8 cellular contexts compared by ENCODE assay signal in the genomic region with DNA sequence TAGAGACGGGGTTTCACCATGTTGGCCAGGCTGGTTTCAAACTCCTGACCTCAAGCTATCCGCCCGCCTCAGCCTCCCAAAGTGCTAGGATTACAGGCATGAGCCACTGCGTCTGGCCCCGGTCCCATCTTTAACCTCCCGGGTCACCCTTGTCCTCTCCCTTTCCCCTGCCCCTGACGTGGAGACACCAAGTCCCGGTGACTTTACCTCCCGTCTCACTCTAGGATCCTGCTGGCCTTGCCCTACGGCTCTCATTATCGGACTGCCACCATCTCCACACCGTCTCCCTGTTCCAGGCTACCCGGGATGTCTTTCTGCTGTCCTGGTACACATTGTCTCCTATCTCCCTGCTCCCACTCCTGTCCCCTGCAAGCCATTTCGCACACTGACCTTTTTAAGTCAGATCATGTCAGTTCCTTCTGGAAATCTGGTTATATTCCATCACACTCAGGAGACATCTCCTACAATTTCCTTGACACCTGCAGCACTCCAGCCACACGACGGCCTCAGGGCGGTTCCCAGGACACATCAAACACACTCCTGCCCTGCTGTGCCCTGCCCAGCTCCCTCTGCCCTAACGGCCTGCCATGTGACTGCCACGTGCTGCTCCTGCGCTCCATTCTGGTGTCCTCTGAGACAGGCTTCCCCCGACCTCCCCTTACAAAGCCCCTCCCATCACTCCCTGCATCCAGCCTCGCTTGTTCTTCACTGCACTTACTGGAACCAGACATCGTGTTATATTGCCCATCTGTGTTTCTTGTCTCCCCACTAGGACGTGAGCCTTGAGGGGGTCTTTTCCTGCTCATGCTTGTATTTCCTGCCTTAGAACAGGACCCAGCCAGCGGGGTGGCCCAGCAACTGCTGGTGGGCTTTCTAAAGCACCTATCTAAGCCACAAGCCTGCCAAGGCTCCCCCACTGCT. TPM values are rescaled to one million over a fixed set of nuclear protein-coding genes. Genes with fewer than 3 reads are reported as not detected.
DNase-seq lines count a peak whose midpoint lies in the region; ATAC-seq, FAIRE-seq and TF ChIP-seq lines count a peak whose summit lies in the region.
"Had no signal": no experiment of that assay in that cellular context is flagged by ENCODE, and none has a peak within 500 bp of the region (broad histone marks: within the 10 kb centered on the region; RNA-seq: fewer than 3 reads in every experiment).

No MANE protein-coding gene starts in this region.

- CTCF ChIA-PET in T-cell (lab: Charles Lee): interaction anchor here in 1 of 2 donors (0.6 to 1.3 kb wide), 3 partner anchors 42 to 513 kb away, joined by 3 to 6 read pairs (median 4); no protein-coding TSS in a partner anchor

- H3K9me3 Mint-ChIP-seq in GM23338: peaks cover 10% of the 10 kb centered on the region; the same call in 2 of the 3 replicates
- H3K9me3 Mint-ChIP-seq in T-cell: no peaks in the 10 kb centered on the region

- H3K27me3 Mint-ChIP-seq in GM23338 (ENCODE audit: insufficient read depth, low read depth, poor library complexity) (peaks cover 15% of the 10 kb centered on the region), T-cell (peaks cover 0 to 2% of the 10 kb centered on the region in 2 donors)

- H3K4me3 Mint-ChIP-seq in GM23338 (no peak overlapping the region; the same call in 2 of the 3 replicates), T-cell (peak overlapping the region; percentile 64 to 69 (median 68))

- H3K4me2 ChIP-seq in GM23338: peak overlapping the region; percentile 49; the same call in 1 of the 2 replicates

- H3K36me3 Mint-ChIP-seq in GM23338 (ENCODE audit: low read depth): no peaks in the 10 kb centered on the region; the same call in 2 of the 3 replicates
- H3K36me3 Mint-ChIP-seq in T-cell: no peaks in the 10 kb centered on the region

- FAIRE-seq in small intestine (lab: Jason Lieb, UNC): no peak
- FAIRE-seq: TTC549 had no signal

- H3K4me1 Mint-ChIP-seq in GM23338 (peaks cover 17% of the 10 kb centered on the region; the same call in 2 of the 3 replicates), T-cell (peaks cover 8 to 23% (median 18%) of the 10 kb centered on the region in 3 donors)

- H3K27ac Mint-ChIP-seq in GM23338 (no peak overlapping the region), T-cell (no peak overlapping the region)

- H3K79me2 ChIP-seq in GM23338 (replicated peaks; ENCODE audit: insufficient read depth): no peaks in the 10 kb centered on the region

- WGBS in small intestine, 3 donors: 63 to 78% (median 75%) methylated on average over 25 of the region's 25 CpGs

- H3K27me3 ChIP-seq in GM23338 (ENCODE audit: insufficient read depth) (no peaks in the 10 kb centered on the region), small intestine (ENCODE audit: control insufficient read depth in 2 of 2, insufficient read depth in 2 of 2, low read length in 2 of 2) (no peaks in the 10 kb centered on the region)

- H4K20me1 ChIP-seq in GM23338 (replicated peaks; ENCODE audit: insufficient read depth): no peaks in the 10 kb centered on the region

- H3K4me1 ChIP-seq in GM23338 (ENCODE audit: insufficient read depth): peaks cover 5% of the 10 kb centered on the region; the same call in 1 of the 2 replicates
- H3K4me1 ChIP-seq in small intestine (ENCODE audit: control insufficient read depth in 2 of 2, insufficient read depth in 1 of 2, low read depth in 1 of 2, low read length in 1 of 2): no peaks in the 10 kb centered on the region

- POLR2A ChIA-PET in T-cell (lab: Charles Lee): interaction anchor here in 1 of 2 donors (0.7 kb wide), 1 partner anchor 315 kb away, joined by 5 read pairs; no protein-coding TSS in a partner anchor

- H3K9me2 ChIP-seq in GM23338 (ENCODE audit: insufficient read depth): no peaks in the 10 kb centered on the region

- H2AFZ ChIP-seq in GM23338: peak overlapping the region; percentile 97

- H3K9me3 ChIP-seq in small intestine (ENCODE audit: control insufficient read depth, low read depth): no peaks in the 10 kb centered on the region

- TF ChIP-seq CTCF in GM23338 (conservative IDR thresholded peaks at IDR 0.05; ENCODE audit: low read depth in 2 of 2): no peak

- no peaks in the 10 kb centered on the region for H3F3A ChIP-seq in GM23338 (replicated peaks; ENCODE audit: low read depth)

- ATAC-seq in GM23338: no peak
- ATAC-seq in T-cell (replicated peaks in 1 of 4): no peak
- ATAC-seq in left ventricle myocardium superior: peak; percentile 34
- ATAC-seq in HG02678 (IDR thresholded peaks at IDR 0.05; ENCODE audit: unreplicated experiment): no peak
- no peak for ATAC-seq in GM18511 (IDR thresholded peaks at IDR 0.05; ENCODE audit: unreplicated experiment)

- 0 out of 2 replicates have a peak overlapping the region, but pooled peaks have one; percentile 8 for H3K4me3 ChIP-seq in GM23338
- peak overlapping the region in 1 of 2 donors; percentile 47 for H3K4me3 ChIP-seq in small intestine (ENCODE audit: low read depth in 1 of 2, low read length in 2 of 2)

- H3K27ac ChIP-seq in GM23338 (ENCODE audit: low read depth) (no peak overlapping the region), small intestine (ENCODE audit: low read depth in 1 of 2, low read length in 1 of 2) (no peak overlapping the region)

- DNase-seq in GM23338 (ENCODE audit: low spot score) (no peak), T-cell (no peak), left ventricle myocardium superior (no peak), small intestine (peak; percentile 56), OCI-M2 (lab: John Stamatoyannopoulos, UW; ENCODE audit: unreplicated experiment) (no peak)

- H3K36me3 ChIP-seq in GM23338 (ENCODE audit: insufficient read depth) (no peaks in the 10 kb centered on the region), small intestine (ENCODE audit: control insufficient read depth in 2 of 2, insufficient read depth in 2 of 2, low read length in 2 of 2) (no peaks in the 10 kb centered on the region)

- intact Hi-C loops in left ventricle myocardium superior (cut with micrococcal nuclease): no loop called here

TF ChIP-seq in GM23338, 12 proteins besides CTCF, POLR2A, EP300 and RAD21 (continues in another document):
- no peak for TF ChIP-seq ZNF114 (CRISPR knock-in tag; IDR thresholded peaks at IDR 0.05)
- TF ChIP-seq ZNF331 (CRISPR knock-in tag; IDR thresholded peaks at IDR 0.05; ENCODE audit: low read depth): no peak
- TF ChIP-seq, protein P1, sequence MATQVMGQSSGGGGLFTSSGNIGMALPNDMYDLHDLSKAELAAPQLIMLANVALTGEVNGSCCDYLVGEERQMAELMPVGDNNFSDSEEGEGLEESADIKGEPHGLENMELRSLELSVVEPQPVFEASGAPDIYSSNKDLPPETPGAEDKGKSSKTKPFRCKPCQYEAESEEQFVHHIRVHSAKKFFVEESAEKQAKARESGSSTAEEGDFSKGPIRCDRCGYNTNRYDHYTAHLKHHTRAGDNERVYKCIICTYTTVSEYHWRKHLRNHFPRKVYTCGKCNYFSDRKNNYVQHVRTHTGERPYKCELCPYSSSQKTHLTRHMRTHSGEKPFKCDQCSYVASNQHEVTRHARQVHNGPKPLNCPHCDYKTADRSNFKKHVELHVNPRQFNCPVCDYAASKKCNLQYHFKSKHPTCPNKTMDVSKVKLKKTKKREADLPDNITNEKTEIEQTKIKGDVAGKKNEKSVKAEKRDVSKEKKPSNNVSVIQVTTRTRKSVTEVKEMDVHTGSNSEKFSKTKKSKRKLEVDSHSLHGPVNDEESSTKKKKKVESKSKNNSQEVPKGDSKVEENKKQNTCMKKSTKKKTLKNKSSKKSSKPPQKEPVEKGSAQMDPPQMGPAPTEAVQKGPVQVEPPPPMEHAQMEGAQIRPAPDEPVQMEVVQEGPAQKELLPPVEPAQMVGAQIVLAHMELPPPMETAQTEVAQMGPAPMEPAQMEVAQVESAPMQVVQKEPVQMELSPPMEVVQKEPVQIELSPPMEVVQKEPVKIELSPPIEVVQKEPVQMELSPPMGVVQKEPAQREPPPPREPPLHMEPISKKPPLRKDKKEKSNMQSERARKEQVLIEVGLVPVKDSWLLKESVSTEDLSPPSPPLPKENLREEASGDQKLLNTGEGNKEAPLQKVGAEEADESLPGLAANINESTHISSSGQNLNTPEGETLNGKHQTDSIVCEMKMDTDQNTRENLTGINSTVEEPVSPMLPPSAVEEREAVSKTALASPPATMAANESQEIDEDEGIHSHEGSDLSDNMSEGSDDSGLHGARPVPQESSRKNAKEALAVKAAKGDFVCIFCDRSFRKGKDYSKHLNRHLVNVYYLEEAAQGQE (IDR thresholded peaks at IDR 0.05; ENCODE audit: unreplicated experiment): no peak

RNA-seq across cellular contexts. Expression of a gene that starts 32.7 kb away (rescaled TPM):
- 5.4 and 7.1 TPM in 2 replicates for total RNA-seq in GM23338 (2014; rRNA removed; shearing (Covaris generic))
- polyA plus RNA-seq in GM23338 (2016; fragmentation: Nextera tagmentation; extraction: Ambion mirVana) (2.0 and 2.3 TPM in 2 replicates), small intestine (10 to 100 TPM in 2 of 3 donors, 1 to 10 TPM in 1; 9.3 to 15.4 (median 10.3) TPM)
- total RNA-seq in T-cell (under 1 TPM in 1 of 5 donors, not detected in 4; 0.36 TPM), left ventricle myocardium superior (18.0 TPM)
